ENCODE assay signal across 12 cellular contexts in the genomic region with DNA sequence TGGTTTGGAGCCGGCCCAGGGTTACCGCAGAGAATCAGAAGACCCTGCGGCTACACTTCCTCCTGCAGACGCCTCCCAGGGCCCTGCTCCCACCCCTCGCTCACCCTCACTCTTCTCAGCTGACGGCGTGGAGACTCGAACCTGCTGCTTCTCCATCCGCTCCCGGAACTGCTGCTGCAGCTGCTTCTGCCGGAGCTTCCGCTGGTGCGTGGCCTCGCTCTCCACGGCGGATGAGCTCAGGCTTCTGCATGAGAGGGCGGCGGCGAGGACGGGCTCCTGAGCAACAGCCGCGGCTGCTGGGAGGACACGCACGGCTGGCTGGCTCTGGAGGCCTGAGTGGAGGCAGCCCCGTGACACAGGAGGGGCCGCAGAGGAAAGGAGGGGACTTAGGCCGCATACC. TPM values are rescaled to one million over a fixed set of nuclear protein-coding genes. Genes with fewer than 3 reads are reported as not detected.
DNase-seq lines count a peak whose midpoint lies in the region; ATAC-seq and TF ChIP-seq lines count a peak whose summit lies in the region.
"Had no signal": no experiment of that assay in that cellular context is flagged by ENCODE, and none has a peak within 500 bp of the region (broad histone marks: within the 10 kb centered on the region; RNA-seq: fewer than 3 reads in every experiment).

No MANE protein-coding gene starts in this region.

- no peak overlapping the region for H3K4me3 ChIP-seq in lower leg skin (ENCODE audit: low read depth, poor library complexity, severe bottlenecking)
- H3K4me3 ChIP-seq: tibial nerve had no signal

- no peaks in the 10 kb centered on the region for H3K27me3 Mint-ChIP-seq in activated T-cell treated with anti-CD3 and anti-CD28 coated beads, Interleukin-2, amount 50 U/mL, for 72 hours (ENCODE audit: low read depth)

- no peaks in the 10 kb centered on the region for H3K9me3 Mint-ChIP-seq in activated T-cell treated with anti-CD3 and anti-CD28 coated beads, Interleukin-2, amount 50 U/mL, for 72 hours

- WGBS in lower leg skin, 2 donors: 94% methylated on average over 27 of the region's 27 CpGs

- no peak for TF ChIP-seq CTCF in lower leg skin (IDR thresholded peaks at IDR 0.05)

- peak overlapping the region; percentile 53 to 56 for H3K4me3 Mint-ChIP-seq in activated T-cell treated with anti-CD3 and anti-CD28 coated beads, Interleukin-2, amount 50 U/mL, for 72 hours

- H3K36me3 Mint-ChIP-seq in activated T-cell treated with anti-CD3 and anti-CD28 coated beads, Interleukin-2, amount 50 U/mL, for 72 hours (ENCODE audit: insufficient read depth in 2 of 2): peaks cover 12 to 20% of the 10 kb centered on the region in 2 donors

- H3K4me1 Mint-ChIP-seq in activated T-cell treated with anti-CD3 and anti-CD28 coated beads, Interleukin-2, amount 50 U/mL, for 72 hours (ENCODE audit: low read depth): peaks cover 23% of the 10 kb centered on the region

- H3K27ac Mint-ChIP-seq in activated T-cell treated with anti-CD3 and anti-CD28 coated beads, Interleukin-2, amount 50 U/mL, for 72 hours: no peak overlapping the region

- DNase-seq in stimulated activated CD8-positive, alpha-beta memory T cell treated with anti-CD3 and anti-CD28 coated beads, Interleukin-4, amount 100 ng/mL, for 24 hours (ENCODE audit: low read depth): peak; percentile 5
- no peak for DNase-seq in stimulated activated CD8-positive, alpha-beta memory T cell treated with anti-CD3 and anti-CD28 coated beads, Interleukin-4, amount 100 ng/mL, for 48 hours
- peak in 1 of 2 donors; percentile 14 for DNase-seq in activated T-cell treated with anti-CD3 and anti-CD28 coated beads, Interleukin-2, amount 50 U/mL, for 72 hours
- DNase-seq in medulla oblongata (ENCODE audit: extremely low spot score): peak; percentile 26
- DNase-seq in NCI-H1436 (lab: John Stamatoyannopoulos, UW): no peak
- DNase-seq in lower leg skin (ENCODE audit: low spot score in 2 of 2): no peak
- DNase-seq: effector memory CD4-positive, alpha-beta T cell; NCI-H1092; NCI-H69 had no signal

- intact Hi-C loops in lower leg skin (cut with DNase I; ENCODE audit: low total_unique reads): no loop called here

- peak; percentile 25 to 30 for ATAC-seq in activated T-cell treated with anti-CD3 and anti-CD28 coated beads, Interleukin-2, amount 50 U/mL, for 72 hours (replicated peaks in 1 of 2)
- ATAC-seq in GM18519 (IDR thresholded peaks at IDR 0.05; ENCODE audit: low FRiP score, unreplicated experiment) (no peak), GM21723 (IDR thresholded peaks at IDR 0.05; ENCODE audit: unreplicated experiment) (no peak)

- no peak for TF ChIP-seq POLR2A in lower leg skin (IDR thresholded peaks at IDR 0.05)

RNA-seq across cellular contexts. Expression of gene RAD52, which starts 33.3 kb away (rescaled TPM):
- 10 to 100 TPM; 12.1 to 18.1 TPM for total RNA-seq in activated T-cell treated with anti-CD3 and anti-CD28 coated beads, Interleukin-2, amount 50 U/mL, for 72 hours
- total RNA-seq in lower leg skin: 10 to 100 TPM in 3 of 4 donors, 1 to 10 TPM in 1; 6.2 to 16.7 (median 12.1) TPM

Comparison
In these comparisons a context has a peak if more than half of its experiments do, and no peak if none do; other contexts are left out.
1. DNase-seq: peak in stimulated activated CD8-positive, alpha-beta memory T cell treated with anti-CD3 and anti-CD28 coated beads, Interleukin-4, amount 100 ng/mL, for 24 hours (single experiment) and medulla oblongata (single experiment); none in stimulated activated CD8-positive, alpha-beta memory T cell treated with anti-CD3 and anti-CD28 coated beads, Interleukin-4, amount 100 ng/mL, for 48 hours (single experiment), NCI-H1436 (single experiment) and lower leg skin (0 of 2).
2. ATAC-seq: peak in activated T-cell treated with anti-CD3 and anti-CD28 coated beads, Interleukin-2, amount 50 U/mL, for 72 hours (2 of 2); none in GM18519 (single experiment) and GM21723 (single experiment).